In genomic region chr12:57842342-57843294, GRCh38 we compare ENCODE assay signal across 8 cellular contexts. TPM values are rescaled to one million over a fixed set of nuclear protein-coding genes. Genes with fewer than 3 reads are reported as not detected.
DNase-seq lines count a peak whose midpoint lies in the region; ATAC-seq and TF ChIP-seq lines count a peak whose summit lies in the region.

No MANE protein-coding gene starts in this region.

- H3K4me3 ChIP-seq in AG04449 (ENCODE audit: low read depth, low read length) (peak overlapping the region; percentile 99), KMS-11 (IDR thresholded peaks at IDR 0.05; ENCODE audit: insufficient read depth, low read depth, low read length) (no peak overlapping the region), body of pancreas (no peak overlapping the region)

- peak overlapping the region; percentile 2 to 93 (median 80) for H3K27ac Mint-ChIP-seq in naive B cell

- H3K36me3 Mint-ChIP-seq in naive B cell, result no peaks in the 10 kb centered on the region

- no peak for TF ChIP-seq POLR2A in body of pancreas (IDR thresholded peaks at IDR 0.05)

- peak overlapping the region; percentile 76 for H3K4me2 ChIP-seq in KMS-11

- no peaks in the 10 kb centered on the region for H3K27me3 ChIP-seq in KMS-11 (ENCODE audit: insufficient read depth, low read depth)
- no peaks in the 10 kb centered on the region for H3K27me3 ChIP-seq in body of pancreas

- POLR2A ChIA-PET in AG04449 (lab: Yijun Ruan, JAX), result interaction anchor here (5.6 kb wide), 1 partner anchor 53 kb away, joined by 82 read pairs; no protein-coding TSS in a partner anchor

- no peak overlapping the region for H2AFZ ChIP-seq in KMS-11 (ENCODE audit: low read depth)

- intact Hi-C loops in body of pancreas (cut with DNase I), result no loop called here

- H3K4me1 ChIP-seq in KMS-11 (ENCODE audit: low read depth, poor library complexity, severe bottlenecking) (peaks cover 77% of the 10 kb centered on the region), body of pancreas (peaks cover 76% of the 10 kb centered on the region)

- no peak overlapping the region for H3K9ac ChIP-seq in KMS-11

- WGBS in body of pancreas, 2 donors, result 26% methylated on average over 14 of the region's 14 CpGs

- ATAC-seq in body of pancreas (no peak), naive B cell (ENCODE audit: low read depth in 2 of 2) (no peak)

- peaks cover 90% of the 10 kb centered on the region for H3K79me2 ChIP-seq in KMS-11 (ENCODE audit: insufficient read depth, low read depth)

- H3K9me3 ChIP-seq in body of pancreas, result no peaks in the 10 kb centered on the region

- H4K20me1 ChIP-seq in KMS-11 (ENCODE audit: insufficient read depth), result peaks cover 45% of the 10 kb centered on the region

- TF ChIP-seq CTCF in AG04449 (IDR thresholded peaks at IDR 0.05; ENCODE audit: insufficient read depth, low read length, missing control alignments) (no peak), KMS-11 (conservative IDR thresholded peaks at IDR 0.05; ENCODE audit: low read depth, low read length) (no peak), body of pancreas (IDR thresholded peaks at IDR 0.05) (no peak)

- CTCF ChIA-PET in AG04449 (lab: Yijun Ruan, JAX), result interaction anchor here (0.8 to 18.0 kb wide), 12 partner anchors 8 to 60 kb away, joined by 3 to 484 read pairs (median 4); partner anchors contain the start of gene TSFM

- H3K36me3 ChIP-seq in KMS-11 (ENCODE audit: insufficient read depth) (no peaks in the 10 kb centered on the region), body of pancreas (replicated peaks in 1 of 2; ENCODE audit: insufficient read depth in 1 of 2, low read depth in 2 of 2) (no peaks in the 10 kb centered on the region)

- no peaks in the 10 kb centered on the region for H3K27me3 Mint-ChIP-seq in naive B cell

- peak overlapping the region; percentile 79; the same call in 1 of the 2 replicates for H3K27ac ChIP-seq in KMS-11
- H3K27ac ChIP-seq in body of pancreas, result peak overlapping the region in 3 of 4 donors; percentile 99 to 100 (median 100)

- H3K4me1 Mint-ChIP-seq in naive B cell, result peaks cover 67 to 79% (median 75%) of the 10 kb centered on the region in 3 donors

- H3K9me3 Mint-ChIP-seq in naive B cell, result no peaks in the 10 kb centered on the region

- DNase-seq in AG04449 (ENCODE audit: low read depth, low spot score) (no peak), body of pancreas (peak in 1 of 4 donors; percentile 39), naive B cell (no peak), SW480 (ENCODE audit: low spot score) (no peak), globus pallidus (ENCODE audit: low spot score) (no peak), SHP77 (lab: John Stamatoyannopoulos, UW) (no peak), amniotic stem cell (lab: John Stamatoyannopoulos, UW) (no peak)

- H3K4me3 Mint-ChIP-seq in naive B cell, result peak overlapping the region; percentile 50 to 96 (median 90)

RNA-seq across cellular contexts. Expression of gene CTDSP2, which starts 3.9 kb away (rescaled TPM):
- total RNA-seq in body of pancreas, result 100 to 1,000 TPM in 1 of 2 donors, 10 to 100 TPM in 1; 82.1 to 125 TPM
- 10 to 100 TPM; 44.3 to 65.3 (median 53.2) TPM for polyA plus RNA-seq in naive B cell (ENCODE audit: low read depth in 6 of 6)

RNA-seq across cellular contexts. Expression of gene AVIL, which starts 24.1 kb away (rescaled TPM):
- total RNA-seq in body of pancreas, result 10 to 100 TPM in 1 of 2 donors, 1 to 10 TPM in 1; 2.0 to 14.8 TPM
- polyA plus RNA-seq in naive B cell (ENCODE audit: low read depth in 6 of 6), result under 1 TPM in 4 of 6 donors, not detected in 2; 0.19 to 0.82 (median 0.48) TPM
